ENCODE assay signal across 9 cellular contexts in the genomic region with DNA sequence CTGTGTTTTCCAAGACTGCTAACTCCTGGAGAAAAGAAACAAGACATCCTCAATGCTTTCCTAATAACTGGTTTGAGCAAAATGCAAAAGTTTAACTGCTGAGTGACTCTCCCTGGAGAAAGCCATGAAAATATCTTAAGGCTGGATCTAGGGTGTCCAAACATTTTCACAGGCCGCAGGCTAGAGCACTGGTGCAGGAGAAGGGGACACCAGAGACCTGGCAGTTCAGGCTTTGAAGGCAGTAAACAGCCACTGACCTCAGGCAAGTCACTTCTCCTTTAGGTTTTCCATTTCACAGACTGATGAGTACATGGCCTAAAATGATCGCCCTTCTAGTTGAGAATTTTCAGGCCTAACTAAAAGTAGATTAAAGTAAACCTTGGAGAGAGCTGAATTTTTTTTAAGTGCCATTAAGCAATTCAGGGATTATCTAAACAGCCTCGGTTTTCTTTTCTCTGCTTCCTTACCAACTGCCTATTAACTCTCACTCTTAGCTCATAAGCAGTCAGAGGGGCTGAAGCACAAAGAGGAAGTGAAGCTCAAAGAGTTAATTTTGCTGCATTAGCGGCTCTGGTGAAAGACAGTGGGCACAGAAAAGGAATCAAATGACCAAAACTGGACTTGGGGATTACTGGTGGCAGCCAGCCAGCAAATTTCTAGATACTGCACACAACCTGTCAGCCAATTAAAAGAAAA. TPM values are rescaled to one million over a fixed set of nuclear protein-coding genes. Genes with fewer than 3 reads are reported as not detected.
DNase-seq lines count a peak whose midpoint lies in the region; ATAC-seq and TF ChIP-seq lines count a peak whose summit lies in the region.
"Had no signal": no experiment of that assay in that cellular context is flagged by ENCODE, and none has a peak within 500 bp of the region (broad histone marks: within the 10 kb centered on the region; RNA-seq: fewer than 3 reads in every experiment).

No MANE protein-coding gene starts in this region.

- H3K4me1 ChIP-seq in BLaER1 = peaks cover 38% of the 10 kb centered on the region
- H3K4me1 ChIP-seq in adrenal gland (replicated peaks in 1 of 2) = peaks cover 42 to 66% of the 10 kb centered on the region in 2 donors
- H3K4me1 ChIP-seq in mesendoderm (ENCODE audit: control insufficient read depth, low read depth, low read length) = peaks cover 4% of the 10 kb centered on the region

- 20 to 22% (median 21%) methylated on average over 4 of the region's 4 CpGs for WGBS in adrenal gland, 4 donors
- no CpG with 5 or more reads among the region's 4 CpGs for WGBS in mesendoderm (ENCODE audit: extremely low coverage, insufficient coverage, low lambda C conversion rate)

- peak; percentile 34 for ATAC-seq in HG03095 (IDR thresholded peaks at IDR 0.05; ENCODE audit: unreplicated experiment)
- ATAC-seq in omental fat pad (ENCODE audit: low FRiP score) = no peak

- H3K27ac ChIP-seq in BLaER1 (peak overlapping the region; percentile 28; the same call in 1 of the 2 replicates), adrenal gland (peak overlapping the region; percentile 28 to 100 (median 99)), mesendoderm (ENCODE audit: low read depth, low read length) (no peak overlapping the region)

- H3K23ac ChIP-seq in mesendoderm (ENCODE audit: low read length) = no peak overlapping the region

- H3K18ac ChIP-seq in mesendoderm (ENCODE audit: low read length) = no peak overlapping the region

- H3K9ac ChIP-seq in BLaER1 (peak overlapping the region; percentile 77; the same call in 1 of the 2 replicates), mesendoderm (ENCODE audit: low read length) (peak overlapping the region; percentile 42)

- no peak overlapping the region for H2BK5ac ChIP-seq in mesendoderm (ENCODE audit: low read length)

- H4K8ac ChIP-seq in mesendoderm (ENCODE audit: low read depth, low read length) = no peak overlapping the region

- H3K4ac ChIP-seq in mesendoderm (ENCODE audit: low read depth, low read length) = no peak overlapping the region

- peaks cover 21% of the 10 kb centered on the region for H3K36me3 ChIP-seq in BLaER1
- H3K36me3 ChIP-seq in adrenal gland (replicated peaks in 1 of 2) = no peaks in the 10 kb centered on the region
- H3K36me3 ChIP-seq in mesendoderm (ENCODE audit: control insufficient read depth, insufficient read depth, low read length) = no peaks in the 10 kb centered on the region
- H3K36me3 ChIP-seq: thoracic aorta had no signal

- no peak overlapping the region for H2BK15ac ChIP-seq in mesendoderm (replicated peaks; ENCODE audit: low read depth)

- no peak overlapping the region for H2AK5ac ChIP-seq in mesendoderm (ENCODE audit: low read length)

- peaks cover 1% of the 10 kb centered on the region for H3K79me1 ChIP-seq in mesendoderm (ENCODE audit: low read length)

- H3K4me2 ChIP-seq in BLaER1 (peak overlapping the region; percentile 93), mesendoderm (ENCODE audit: low read length) (peak overlapping the region; percentile 34)

- peaks cover 66% of the 10 kb centered on the region for H4K20me1 ChIP-seq in BLaER1

- peak overlapping the region; percentile 51 for H3K56ac ChIP-seq in mesendoderm (ENCODE audit: low read length)

- peak in 1 of 2 donors; percentile 11 for TF ChIP-seq POLR2A in adrenal gland (IDR thresholded peaks at IDR 0.05)

- intact Hi-C loops in adrenal gland (cut with DNase I) = no loop called here

- TF ChIP-seq CTCF in adrenal gland (IDR thresholded peaks at IDR 0.05) = no peak
- TF ChIP-seq CTCF in omental fat pad (IDR thresholded peaks at IDR 0.05) = no peak

- H2BK120ac ChIP-seq in mesendoderm (ENCODE audit: low read depth, low read length) = no peak overlapping the region

- H3K79me2 ChIP-seq in mesendoderm (ENCODE audit: control insufficient read depth, insufficient read depth, low read length) = peaks cover 58% of the 10 kb centered on the region

- H3K4me3 ChIP-seq in BLaER1 (peak overlapping the region; percentile 90), adrenal gland (peak overlapping the region in 1 of 4 donors; percentile 89), mesendoderm (ENCODE audit: low read length) (no peak overlapping the region)

- DNase-seq in adrenal gland (peak in 5 of 7 donors; percentile 45 to 76 (median 70)), mesendoderm (no peak), omental fat pad (ENCODE audit: low spot score) (no peak), occipital lobe (lab: John Stamatoyannopoulos, UW) (no peak), cerebellar cortex (ENCODE audit: low spot score) (no peak)
- DNase-seq in stimulated activated CD4-positive, alpha-beta T cell treated with anti-CD3 and anti-CD28 coated beads, Interleukin-4, amount 100 ng/mL, for 24 hours = no peak

- H3K27me3 ChIP-seq in BLaER1 (no peaks in the 10 kb centered on the region), adrenal gland (no peaks in the 10 kb centered on the region), mesendoderm (ENCODE audit: insufficient read depth, low read length, poor library complexity) (no peaks in the 10 kb centered on the region)

- no peaks in the 10 kb centered on the region for H3K9me3 ChIP-seq in BLaER1
- no peaks in the 10 kb centered on the region for H3K9me3 ChIP-seq in adrenal gland (replicated peaks in 1 of 3)
- H3K9me3 ChIP-seq: thoracic aorta had no signal

- H4K5ac ChIP-seq in mesendoderm (ENCODE audit: low read length) = no peak overlapping the region

RNA-seq across cellular contexts. Expression of a gene that starts 2.3 kb away (rescaled TPM):
- total RNA-seq in adrenal gland (10 to 100 TPM; 26.6 to 67.0 (median 44.7) TPM), omental fat pad (10 to 100 TPM; 27.7 to 72.5 (median 33.3) TPM), occipital lobe (32.8 TPM)
- polyA plus RNA-seq in adrenal gland = 100 to 1,000 TPM in 1 of 3 donors, 10 to 100 TPM in 2; 76.1 to 105 (median 94.6) TPM
- polyA plus RNA-seq in mesendoderm (2013, experiment 1 of 2) = 30.5 TPM
- 30.1 TPM for polyA plus RNA-seq in mesendoderm (2013, experiment 2 of 2)

Comparison
In these comparisons a context has a peak if more than half of its experiments do, and no peak if none do; other contexts are left out.
1. DNase-seq: peak in adrenal gland (5 of 7); none in mesendoderm (single experiment), omental fat pad (single experiment), stimulated activated CD4-positive, alpha-beta T cell treated with anti-CD3 and anti-CD28 coated beads, Interleukin-4, amount 100 ng/mL, for 24 hours (single experiment), occipital lobe (single experiment) and cerebellar cortex (single experiment).